Comparison of ENCODE assay signal across 20 cellular contexts in the genomic region with DNA sequence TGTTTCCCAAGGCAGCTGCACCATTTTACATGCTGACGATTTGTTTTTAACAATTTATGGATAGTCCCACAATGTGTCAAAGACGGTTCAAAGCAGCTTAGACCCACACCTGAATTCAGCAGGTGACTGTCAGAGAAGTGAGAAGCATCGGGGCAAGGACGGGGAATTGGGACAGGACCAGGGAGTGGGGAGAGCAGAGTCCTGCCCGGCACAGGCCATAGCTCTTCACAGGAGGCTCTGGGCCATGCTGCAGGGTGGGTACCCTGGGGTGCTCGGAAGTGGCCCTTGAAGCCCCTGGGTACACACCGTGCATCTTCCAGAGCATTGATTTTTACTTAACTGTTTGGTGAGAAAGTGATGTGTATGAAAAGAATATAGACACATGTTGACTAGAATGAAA. TPM values are rescaled to one million over a fixed set of nuclear protein-coding genes. Genes with fewer than 3 reads are reported as not detected.
A peak's percentile ranks its signal among the peaks of the same experiment; 100 is the strongest.
DNase-seq lines count a peak whose midpoint lies in the region; ATAC-seq, FAIRE-seq and TF ChIP-seq lines count a peak whose summit lies in the region.
"Had no signal": no experiment of that assay in that cellular context is flagged by ENCODE, and none has a peak within 500 bp of the region (broad histone marks: within the 10 kb centered on the region; RNA-seq: fewer than 3 reads in every experiment).

No MANE protein-coding gene starts in this region.

- H3K9me3 ChIP-seq in osteoblast (ENCODE audit: low read depth, low read length) (no peaks in the 10 kb centered on the region), kidney (ENCODE audit: control insufficient read depth in 1 of 2, low read length in 2 of 2) (no peaks in the 10 kb centered on the region)
- H3K9me3 ChIP-seq: ascending aorta, gastrocnemius medialis, HAP-1, left ventricle myocardium inferior, sigmoid colon, SK-N-SH, thyroid gland had no signal

- CTCF ChIA-PET in activated CD8-positive, alpha-beta T cell treated with anti-CD3 and anti-CD28 coated beads for 36 hours (lab: Charles Lee): interaction anchor here (0.7 to 3.3 kb wide), 24 partner anchors 11 to 293 kb away, joined by 3 to 59 read pairs (median 4); no protein-coding TSS in a partner anchor
- CTCF ChIA-PET in activated CD8-positive, alpha-beta T cell treated with anti-CD3 and anti-CD28 coated beads, Interleukin-2, amount 10 ng/mL, durations not matched to agents 7 days and 5 days (lab: Charles Lee): interaction anchor here (0.9 to 4.7 kb wide), 17 partner anchors 10 to 368 kb away, joined by 3 to 43 read pairs (median 4); a partner anchor contains a TSS

- no peak for FAIRE-seq in kidney (lab: Jason Lieb, UNC)
- FAIRE-seq: endometrium had no signal

- peak overlapping the region; percentile 25 for H3K4me3 Mint-ChIP-seq in activated CD8-positive, alpha-beta T cell treated with anti-CD3 and anti-CD28 coated beads for 36 hours
- no peak overlapping the region for H3K4me3 Mint-ChIP-seq in activated CD8-positive, alpha-beta T cell treated with anti-CD3 and anti-CD28 coated beads, Interleukin-2, amount 10 ng/mL, durations not matched to agents 7 days and 5 days
- peak overlapping the region; percentile 55 for H3K4me3 Mint-ChIP-seq in activated T-helper 17 cell treated with anti-CD3 and anti-CD28 coated beads, Interleukin-2, amount 50 U/mL, for 72 hours

- H3K9ac ChIP-seq in kidney (ENCODE audit: low read length in 2 of 2): no peak overlapping the region
- H3K9ac ChIP-seq: SK-N-SH had no signal

- peaks cover 16% of the 10 kb centered on the region for H3K27me3 Mint-ChIP-seq in activated CD8-positive, alpha-beta T cell treated with anti-CD3 and anti-CD28 coated beads for 36 hours
- peaks cover 20% of the 10 kb centered on the region for H3K27me3 Mint-ChIP-seq in activated CD8-positive, alpha-beta T cell treated with anti-CD3 and anti-CD28 coated beads, Interleukin-2, amount 10 ng/mL, durations not matched to agents 7 days and 5 days (ENCODE audit: low read depth)
- H3K27me3 Mint-ChIP-seq in activated T-helper 17 cell treated with anti-CD3 and anti-CD28 coated beads, Interleukin-2, amount 50 U/mL, for 72 hours: peaks cover 23% of the 10 kb centered on the region

- H3K27ac ChIP-seq in osteoblast (ENCODE audit: low read depth, low read length) (no peak overlapping the region), kidney (ENCODE audit: low read depth in 2 of 2, low read length in 2 of 2) (no peak overlapping the region)
- H3K27ac ChIP-seq: ascending aorta, HL-60, thyroid gland had no signal

- H3K36me3 Mint-ChIP-seq in activated CD8-positive, alpha-beta T cell treated with anti-CD3 and anti-CD28 coated beads for 36 hours (ENCODE audit: low read depth): no peaks in the 10 kb centered on the region
- no peaks in the 10 kb centered on the region for H3K36me3 Mint-ChIP-seq in activated CD8-positive, alpha-beta T cell treated with anti-CD3 and anti-CD28 coated beads, Interleukin-2, amount 10 ng/mL, durations not matched to agents 7 days and 5 days (ENCODE audit: low read depth)
- no peaks in the 10 kb centered on the region for H3K36me3 Mint-ChIP-seq in activated T-helper 17 cell treated with anti-CD3 and anti-CD28 coated beads, Interleukin-2, amount 50 U/mL, for 72 hours (ENCODE audit: low read depth)

- intact Hi-C loops in activated CD8-positive, alpha-beta T cell treated with anti-CD3 and anti-CD28 coated beads for 36 hours (cut with micrococcal nuclease): no loop called here
- intact Hi-C loops in kidney (cut with DNase I): no loop called here

- no peak for DNase-seq in activated CD8-positive, alpha-beta T cell treated with anti-CD3 and anti-CD28 coated beads for 36 hours
- DNase-seq in activated CD8-positive, alpha-beta T cell treated with anti-CD3 and anti-CD28 coated beads, Interleukin-2, amount 10 ng/mL, durations not matched to agents 7 days and 5 days: no peak
- DNase-seq in GM10266 (ENCODE audit: extremely low spot score) (peak; percentile 4), osteoblast (ENCODE audit: insufficient read length, low spot score, missing footprints) (peak; percentile 62), T-helper 1 cell (no peak), kidney (no peak)
- DNase-seq: gastrocnemius medialis had no signal

- H3K36me3 ChIP-seq in osteoblast (ENCODE audit: insufficient read depth, low read length) (no peaks in the 10 kb centered on the region), kidney (ENCODE audit: control insufficient read depth in 1 of 2, insufficient read depth in 2 of 2, low read length in 2 of 2) (no peaks in the 10 kb centered on the region)
- H3K36me3 ChIP-seq: ascending aorta, gastrocnemius medialis, HAP-1, left ventricle myocardium inferior, sigmoid colon, thyroid gland had no signal

- no peaks in the 10 kb centered on the region for H3K9me3 Mint-ChIP-seq in activated CD8-positive, alpha-beta T cell treated with anti-CD3 and anti-CD28 coated beads for 36 hours
- no peaks in the 10 kb centered on the region for H3K9me3 Mint-ChIP-seq in activated CD8-positive, alpha-beta T cell treated with anti-CD3 and anti-CD28 coated beads, Interleukin-2, amount 10 ng/mL, durations not matched to agents 7 days and 5 days (ENCODE audit: insufficient read depth)
- no peaks in the 10 kb centered on the region for H3K9me3 Mint-ChIP-seq in activated T-helper 17 cell treated with anti-CD3 and anti-CD28 coated beads, Interleukin-2, amount 50 U/mL, for 72 hours
- H3K9me3 Mint-ChIP-seq: dendritic cell treated with granulocyte-macrophage colony-stimulating factor and Interleukin-4, amounts not matched to agents 40 ng/mL and 50 ng/mL, for 4 days; stimulated activated naive CD8-positive, alpha-beta T cell treated with anti-CD3 and anti-CD28 coated beads, Interleukin-15, amount 100 ng/mL, for 72 hours had no signal

- no peaks in the 10 kb centered on the region for H4K20me1 ChIP-seq in osteoblast (ENCODE audit: insufficient read depth, low read length)

- H3K4me1 ChIP-seq in osteoblast (ENCODE audit: insufficient read depth, low read length) (no peaks in the 10 kb centered on the region), kidney (ENCODE audit: control insufficient read depth in 1 of 2, insufficient read depth in 1 of 2, low read depth in 1 of 2, low read length in 2 of 2) (no peaks in the 10 kb centered on the region)
- H3K4me1 ChIP-seq: ascending aorta, gastrocnemius medialis, HAP-1 had no signal

- ATAC-seq in activated CD8-positive, alpha-beta T cell treated with anti-CD3 and anti-CD28 coated beads for 36 hours: no peak
- ATAC-seq in activated CD8-positive, alpha-beta T cell treated with anti-CD3 and anti-CD28 coated beads, Interleukin-2, amount 10 ng/mL, durations not matched to agents 7 days and 5 days: no peak
- no peak for ATAC-seq in activated T-helper 17 cell treated with anti-CD3 and anti-CD28 coated beads, Interleukin-2, amount 50 U/mL, for 72 hours (replicated peaks)
- no peak for ATAC-seq in GM18511 (IDR thresholded peaks at IDR 0.05; ENCODE audit: unreplicated experiment)

- no peak overlapping the region for H3K4me2 ChIP-seq in osteoblast (ENCODE audit: insufficient read depth, low read length)

- H3K27me3 ChIP-seq in osteoblast (ENCODE audit: insufficient read depth, low read length): peaks cover 2% of the 10 kb centered on the region
- H3K27me3 ChIP-seq: thyroid gland had no signal

- no peak overlapping the region for H3K27ac Mint-ChIP-seq in activated CD8-positive, alpha-beta T cell treated with anti-CD3 and anti-CD28 coated beads for 36 hours
- no peak overlapping the region for H3K27ac Mint-ChIP-seq in activated CD8-positive, alpha-beta T cell treated with anti-CD3 and anti-CD28 coated beads, Interleukin-2, amount 10 ng/mL, durations not matched to agents 7 days and 5 days
- no peak overlapping the region for H3K27ac Mint-ChIP-seq in activated T-helper 17 cell treated with anti-CD3 and anti-CD28 coated beads, Interleukin-2, amount 50 U/mL, for 72 hours
- H3K27ac Mint-ChIP-seq: dendritic cell treated with granulocyte-macrophage colony-stimulating factor and Interleukin-4, amounts not matched to agents 40 ng/mL and 50 ng/mL, for 4 days; progenitor cell of endocrine pancreas; stimulated activated naive CD8-positive, alpha-beta T cell treated with anti-CD3 and anti-CD28 coated beads, Interleukin-15, amount 100 ng/mL, for 72 hours had no signal

- H3K4me3 ChIP-seq in osteoblast (ENCODE audit: insufficient read depth, low read length): no peak overlapping the region
- H3K4me3 ChIP-seq in kidney (ENCODE audit: low read length in 2 of 2): no peak overlapping the region
- H3K4me3 ChIP-seq: HAP-1 had no signal

- POLR2A ChIA-PET in activated CD8-positive, alpha-beta T cell treated with anti-CD3 and anti-CD28 coated beads for 36 hours (lab: Charles Lee): interaction anchor here (1.0 kb wide), 1 partner anchor 10 kb away, joined by 4 read pairs; no protein-coding TSS in a partner anchor
- POLR2A ChIA-PET in activated CD8-positive, alpha-beta T cell treated with anti-CD3 and anti-CD28 coated beads, Interleukin-2, amount 10 ng/mL, durations not matched to agents 7 days and 5 days (lab: Charles Lee): no interaction called here

- H2AFZ ChIP-seq in osteoblast (ENCODE audit: low read length): no peak overlapping the region

- peaks cover 4% of the 10 kb centered on the region for H3K4me1 Mint-ChIP-seq in activated CD8-positive, alpha-beta T cell treated with anti-CD3 and anti-CD28 coated beads for 36 hours (ENCODE audit: low read depth)
- H3K4me1 Mint-ChIP-seq in activated CD8-positive, alpha-beta T cell treated with anti-CD3 and anti-CD28 coated beads, Interleukin-2, amount 10 ng/mL, durations not matched to agents 7 days and 5 days (ENCODE audit: low read depth): no peaks in the 10 kb centered on the region
- no peaks in the 10 kb centered on the region for H3K4me1 Mint-ChIP-seq in activated T-helper 17 cell treated with anti-CD3 and anti-CD28 coated beads, Interleukin-2, amount 50 U/mL, for 72 hours

- no peak for TF ChIP-seq CTCF in activated CD8-positive, alpha-beta T cell treated with anti-CD3 and anti-CD28 coated beads for 36 hours (IDR thresholded peaks at IDR 0.05)
- TF ChIP-seq CTCF in GM10266 (IDR thresholded peaks at IDR 0.05; ENCODE audit: control insufficient read depth, insufficient read depth, low read depth, missing control alignments) (no peak), osteoblast (IDR thresholded peaks at IDR 0.05; ENCODE audit: extremely low read depth, low read depth, low read length) (no peak), kidney (IDR thresholded peaks at IDR 0.05; ENCODE audit: borderline replicate concordance, extremely low read depth, insufficient read depth) (no peak)

- no peaks in the 10 kb centered on the region for H3K79me2 ChIP-seq in osteoblast (ENCODE audit: insufficient read depth, low read length)

RNA-seq across cellular contexts. Expression of a gene that starts 33.2 kb away (rescaled TPM):
- total RNA-seq in activated CD8-positive, alpha-beta T cell treated with anti-CD3 and anti-CD28 coated beads for 36 hours: not detected
- total RNA-seq in activated CD8-positive, alpha-beta T cell treated with anti-CD3 and anti-CD28 coated beads, Interleukin-2, amount 10 ng/mL, durations not matched to agents 7 days and 5 days: not detected
- total RNA-seq in activated T-helper 17 cell treated with anti-CD3 and anti-CD28 coated beads, Interleukin-2, amount 50 U/mL, for 72 hours: not detected
- total RNA-seq in osteoblast (not detected in 2 replicates), kidney (12.3 TPM)
- polyA plus RNA-seq in kidney (ENCODE audit: insufficient read depth, low read depth, low replicate concordance): 1.7 TPM
- total RNA-seq: ascending aorta had no signal

Comparison
In these comparisons a context has a peak if more than half of its experiments do, and no peak if none do; other contexts are left out.
1. DNase-seq: peak in GM10266 (single experiment) and osteoblast (single experiment); none in activated CD8-positive, alpha-beta T cell treated with anti-CD3 and anti-CD28 coated beads for 36 hours (single experiment), activated CD8-positive, alpha-beta T cell treated with anti-CD3 and anti-CD28 coated beads, Interleukin-2, amount 10 ng/mL, durations not matched to agents 7 days and 5 days (single experiment), T-helper 1 cell (0 of 5) and kidney (single experiment).
2. RNA of a gene that starts 33.2 kb away (total RNA-seq): 12.3 TPM in kidney (single experiment); not detected in activated CD8-positive, alpha-beta T cell treated with anti-CD3 and anti-CD28 coated beads for 36 hours, not detected in activated CD8-positive, alpha-beta T cell treated with anti-CD3 and anti-CD28 coated beads, Interleukin-2, amount 10 ng/mL, durations not matched to agents 7 days and 5 days, not detected in activated T-helper 17 cell treated with anti-CD3 and anti-CD28 coated beads, Interleukin-2, amount 50 U/mL, for 72 hours and not detected in osteoblast; every median in the first group is over 10 times any median in the second.